In the genomic region with DNA sequence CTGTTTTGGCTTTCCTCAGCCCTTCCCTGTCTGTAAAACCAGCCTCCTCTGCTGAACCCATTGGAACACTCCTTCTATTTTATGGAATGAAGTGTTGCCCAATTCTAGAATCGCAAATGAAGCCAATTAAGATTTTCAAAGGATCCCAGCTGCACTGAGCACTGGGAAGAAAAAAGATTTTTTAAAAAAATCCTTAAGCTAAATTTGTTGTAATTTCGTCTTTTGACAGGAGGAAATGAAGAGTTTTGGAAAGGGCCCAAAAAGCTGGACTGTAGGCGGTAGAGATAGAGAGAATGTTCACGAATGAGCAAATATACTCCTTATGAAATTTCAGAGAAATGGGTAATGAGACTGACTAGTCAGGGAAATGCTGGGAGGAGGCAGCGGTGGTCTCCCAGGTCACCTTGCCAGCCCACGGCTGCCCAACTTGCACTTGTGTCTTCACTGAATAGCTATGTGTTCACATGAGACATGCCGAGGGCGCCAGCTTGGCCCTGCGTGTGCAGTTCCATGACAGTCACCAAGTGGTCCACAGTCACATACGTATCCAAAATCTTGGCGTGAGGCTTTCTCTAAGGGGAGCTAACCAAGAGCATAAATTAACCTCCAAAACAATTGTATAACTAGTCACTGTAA, we compare ENCODE assay signal across 21 cellular contexts.
"Had no signal": no experiment of that assay in that cellular context is flagged by ENCODE, and none has a peak within 500 bp of the region (broad histone marks: within the 10 kb centered on the region; RNA-seq: fewer than 3 reads in every experiment).

No MANE protein-coding gene starts in this region.

- H2AFZ ChIP-seq: parathyroid adenoma had no signal

- H3K4me3 Mint-ChIP-seq: activated B cell treated with CpG ODN at 0.5 μM for 24 hours; activated CD4-positive, alpha-beta memory T cell treated with anti-CD3 and anti-CD28 coated beads for 36 hours; activated CD8-positive, alpha-beta memory T cell treated with anti-CD3 and anti-CD28 coated beads, Interleukin-2, amount 10 ng/mL, durations not matched to agents 7 days and 5 days; activated naive CD8-positive, alpha-beta T cell treated with anti-CD3 and anti-CD28 coated beads, Interleukin-2, amount 10 ng/mL, durations not matched to agents 7 days and 5 days; activated T-helper 17 cell treated with anti-CD3 and anti-CD28 coated beads, Interleukin-2, amount 50 U/mL, for 72 hours; central memory CD8-positive, alpha-beta T cell; memory B cell; naive thymus-derived CD4-positive, alpha-beta T cell; T-cell had no signal

- H3K27me3 Mint-ChIP-seq: activated B cell treated with CpG ODN at 0.5 μM for 24 hours; activated CD4-positive, alpha-beta memory T cell treated with anti-CD3 and anti-CD28 coated beads for 36 hours; activated CD8-positive, alpha-beta memory T cell treated with anti-CD3 and anti-CD28 coated beads, Interleukin-2, amount 10 ng/mL, durations not matched to agents 7 days and 5 days; activated naive CD8-positive, alpha-beta T cell treated with anti-CD3 and anti-CD28 coated beads, Interleukin-2, amount 10 ng/mL, durations not matched to agents 7 days and 5 days; activated T-helper 17 cell treated with anti-CD3 and anti-CD28 coated beads, Interleukin-2, amount 50 U/mL, for 72 hours; central memory CD8-positive, alpha-beta T cell; memory B cell; T-cell had no signal

- H3K36me3 ChIP-seq: colonic mucosa, gastrocnemius medialis, suprapubic skin, transverse colon, vagina had no signal

- H3K4me1 ChIP-seq: body of pancreas, colonic mucosa, gastrocnemius medialis, parathyroid adenoma, vagina had no signal

- ATAC-seq: activated CD8-positive, alpha-beta memory T cell treated with anti-CD3 and anti-CD28 coated beads, Interleukin-2, amount 10 ng/mL, durations not matched to agents 7 days and 5 days; activated T-helper 17 cell treated with anti-CD3 and anti-CD28 coated beads, Interleukin-2, amount 50 U/mL, for 72 hours; body of pancreas; gastrocnemius medialis; left lobe of liver; naive thymus-derived CD4-positive, alpha-beta T cell; SK-N-SH treated with all-trans-retinoic acid at 6 μM for 48 hours; stimulated activated naive CD8-positive, alpha-beta T cell treated with anti-CD3 and anti-CD28 coated beads, Interleukin-15, Interleukin-2, amounts not matched to agents 100 U/mL and 50 U/mL, for 24 hours; T-cell had no signal

- H3K27ac Mint-ChIP-seq: activated B cell treated with CpG ODN at 0.5 μM for 24 hours; activated CD4-positive, alpha-beta memory T cell treated with anti-CD3 and anti-CD28 coated beads for 36 hours; activated CD8-positive, alpha-beta memory T cell treated with anti-CD3 and anti-CD28 coated beads, Interleukin-2, amount 10 ng/mL, durations not matched to agents 7 days and 5 days; activated naive CD8-positive, alpha-beta T cell treated with anti-CD3 and anti-CD28 coated beads, Interleukin-2, amount 10 ng/mL, durations not matched to agents 7 days and 5 days; activated T-helper 17 cell treated with anti-CD3 and anti-CD28 coated beads, Interleukin-2, amount 50 U/mL, for 72 hours; memory B cell; naive thymus-derived CD4-positive, alpha-beta T cell; T-cell had no signal

- H3K36me3 Mint-ChIP-seq: activated CD8-positive, alpha-beta memory T cell treated with anti-CD3 and anti-CD28 coated beads, Interleukin-2, amount 10 ng/mL, durations not matched to agents 7 days and 5 days; activated naive CD8-positive, alpha-beta T cell treated with anti-CD3 and anti-CD28 coated beads, Interleukin-2, amount 10 ng/mL, durations not matched to agents 7 days and 5 days had no signal

- H3K9me3 ChIP-seq: body of pancreas, colonic mucosa, gastrocnemius medialis, suprapubic skin, transverse colon, vagina had no signal

- H3K9ac ChIP-seq: parathyroid adenoma had no signal

- H3K27ac ChIP-seq: body of pancreas, colonic mucosa, gastrocnemius medialis, parathyroid adenoma, suprapubic skin, transverse colon, vagina had no signal

- H3K27me3 ChIP-seq: body of pancreas, colonic mucosa, gastrocnemius medialis, suprapubic skin, transverse colon, vagina had no signal

- H3K4me1 Mint-ChIP-seq: activated B cell treated with CpG ODN at 0.5 μM for 24 hours; activated CD8-positive, alpha-beta memory T cell treated with anti-CD3 and anti-CD28 coated beads, Interleukin-2, amount 10 ng/mL, durations not matched to agents 7 days and 5 days; activated naive CD8-positive, alpha-beta T cell treated with anti-CD3 and anti-CD28 coated beads, Interleukin-2, amount 10 ng/mL, durations not matched to agents 7 days and 5 days; activated T-helper 17 cell treated with anti-CD3 and anti-CD28 coated beads, Interleukin-2, amount 50 U/mL, for 72 hours; central memory CD8-positive, alpha-beta T cell; memory B cell; naive thymus-derived CD4-positive, alpha-beta T cell; T-cell had no signal

- H3K9me3 Mint-ChIP-seq: central memory CD8-positive, alpha-beta T cell; T-cell had no signal

- DNase-seq: activated B cell treated with CpG ODN at 0.5 μM for 24 hours; activated CD4-positive, alpha-beta memory T cell treated with anti-CD3 and anti-CD28 coated beads for 36 hours; activated CD4-positive, alpha-beta T cell treated with anti-CD3 and anti-CD28 coated beads for 4 hours; activated CD8-positive, alpha-beta memory T cell treated with anti-CD3 and anti-CD28 coated beads, Interleukin-2, amount 10 ng/mL, durations not matched to agents 7 days and 5 days; activated naive CD4-positive, alpha-beta T cell; activated naive CD8-positive, alpha-beta T cell treated with anti-CD3 and anti-CD28 coated beads, Interleukin-2, amount 10 ng/mL, durations not matched to agents 7 days and 5 days; body of pancreas; colonic mucosa; gastrocnemius medialis; naive thymus-derived CD4-positive, alpha-beta T cell; stimulated activated naive CD8-positive, alpha-beta T cell treated with anti-CD3 and anti-CD28 coated beads, Interleukin-15, Interleukin-2, amounts not matched to agents 100 U/mL and 50 U/mL, for 24 hours; transverse colon had no signal

- H3K4me3 ChIP-seq: body of pancreas, colonic mucosa, gastrocnemius medialis, suprapubic skin, transverse colon, vagina had no signal
